In the genomic region with DNA sequence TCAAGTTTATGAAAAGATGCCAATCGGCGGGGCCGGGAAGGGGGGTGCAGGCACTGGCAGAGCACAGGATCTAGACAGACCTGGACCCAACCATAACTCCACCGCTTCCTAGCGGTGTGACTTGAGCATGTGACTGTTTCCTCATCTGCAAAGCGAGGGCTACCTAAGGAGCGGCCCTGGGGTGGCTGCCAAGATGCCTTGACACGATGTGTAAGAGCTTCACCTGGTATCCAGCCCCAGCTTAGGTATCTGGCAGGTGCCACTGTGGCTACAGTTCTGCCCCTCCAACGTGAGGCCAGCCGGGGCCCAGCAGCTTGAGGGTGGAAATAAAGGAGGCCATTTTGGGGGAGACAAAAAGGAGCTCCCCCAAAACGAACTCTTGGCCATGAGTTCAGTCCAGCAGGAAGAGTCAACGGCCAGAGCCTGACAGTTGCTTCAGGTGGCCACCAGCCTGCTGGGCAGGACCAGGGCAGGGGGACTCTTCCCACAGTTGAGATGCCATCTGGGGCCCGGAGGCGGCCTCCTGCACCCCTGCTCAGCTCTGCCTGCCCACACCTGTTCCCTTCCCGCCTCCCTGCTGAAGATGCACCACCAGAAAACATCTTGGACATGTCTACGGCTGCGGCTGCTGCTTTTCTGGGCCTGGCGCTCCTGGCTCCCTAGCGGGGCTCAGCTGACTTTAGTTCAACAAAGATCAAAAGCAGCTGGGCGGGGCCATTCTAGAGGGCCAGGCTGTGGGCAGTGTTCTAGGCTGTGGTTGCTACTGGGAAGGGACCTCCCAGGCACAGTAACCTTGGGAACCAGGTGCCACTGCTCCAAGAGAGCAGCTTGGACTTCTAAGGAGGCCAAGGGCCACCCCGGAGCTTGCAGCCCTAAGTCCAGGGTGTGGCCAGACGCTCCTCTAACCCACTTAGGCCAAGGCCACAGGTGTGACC, we compare ENCODE assay signal across 2 cellular contexts.
TF ChIP-seq lines count a peak whose summit lies in the region.

No MANE protein-coding gene starts in this region.

TF ChIP-seq in HCT116, 20 proteins besides CTCF, POLR2A, EP300 and RAD21:
- no peak for TF ChIP-seq EZH2 (IDR thresholded peaks at IDR 0.05)
- peak; percentile 36 for TF ChIP-seq TCF7L2 (IDR thresholded peaks at IDR 0.05; ENCODE audit: borderline replicate concordance, extremely low read depth, insufficient read depth, insufficient read length)
- no peak for TF ChIP-seq JUND (IDR thresholded peaks at IDR 0.05)
- no peak for TF ChIP-seq ZNF274 (IDR thresholded peaks at IDR 0.05; ENCODE audit: low read depth, low read length)
- TF ChIP-seq SRF (IDR thresholded peaks at IDR 0.05; ENCODE audit: low read depth): no peak

TF ChIP-seq in HepG2, 621 proteins besides CTCF, POLR2A, EP300 and RAD21 (continues in another document):
- TF ChIP-seq ZNF329 (CRISPR knock-in tag; IDR thresholded peaks at IDR 0.05; ENCODE audit: low read depth) (no peak), ZNF205 (CRISPR knock-in tag; IDR thresholded peaks at IDR 0.05) (peak; percentile 65; the same call in 1 of the 2 replicates), ZKSCAN8 (CRISPR knock-in tag; IDR thresholded peaks at IDR 0.05; ENCODE audit: borderline replicate concordance) (no peak), STAG1 (CRISPR knock-in tag; IDR thresholded peaks at IDR 0.05) (0 out of 2 replicates have a peak, but pooled peaks have one; percentile 27), PITX1 (CRISPR knock-in tag; IDR thresholded peaks at IDR 0.05) (peak; percentile 75; the same call in 1 of the 2 replicates), GFI1 (CRISPR knock-in tag; IDR thresholded peaks at IDR 0.05; ENCODE audit: borderline replicate concordance) (peak; percentile 57; the same call in 1 of the 2 replicates), HIVEP1 (CRISPR knock-in tag; IDR thresholded peaks at IDR 0.05) (peak; percentile 56; the same call in 1 of the 2 replicates), TOPORS (CRISPR knock-in tag; IDR thresholded peaks at IDR 0.05) (no peak; the same call in 1 of the 2 replicates), SMC3 (IDR thresholded peaks at IDR 0.05; ENCODE audit: low read length) (peak; percentile 31), HNF4A (CRISPR knock-in tag; IDR thresholded peaks at IDR 0.05) (peak; percentile 64), FOXO1 (CRISPR knock-in tag; IDR thresholded peaks at IDR 0.05) (0 out of 2 replicates have a peak, but pooled peaks have one; percentile 13), ZMAT3 (CRISPR knock-in tag; conservative IDR thresholded peaks at IDR 0.05) (0 out of 2 replicates have a peak, but pooled peaks have one; percentile 61), SP1 (IDR thresholded peaks at IDR 0.05) (no peak), SP1 (CRISPR knock-in tag; IDR thresholded peaks at IDR 0.05) (peak; percentile 56), MAFF (IDR thresholded peaks at IDR 0.05; ENCODE audit: low read depth, low read length) (no peak), ZFY (CRISPR knock-in tag; IDR thresholded peaks at IDR 0.05) (peak; percentile 79), ZNF839 (CRISPR knock-in tag; IDR thresholded peaks at IDR 0.05; ENCODE audit: borderline replicate concordance) (0 out of 2 replicates have a peak, but pooled peaks have one; percentile 21), ZBTB7B (CRISPR knock-in tag; IDR thresholded peaks at IDR 0.05) (peak; percentile 49; the same call in 1 of the 2 replicates), SALL2 (CRISPR knock-in tag; IDR thresholded peaks at IDR 0.05) (0 out of 2 replicates have a peak, but pooled peaks have one; percentile 63), ZNF891 (CRISPR knock-in tag; IDR thresholded peaks at IDR 0.05) (peak; percentile 76), ZNF614 (CRISPR knock-in tag; IDR thresholded peaks at IDR 0.05; ENCODE audit: borderline replicate concordance) (peak; percentile 66; the same call in 1 of the 2 replicates), NONO (IDR thresholded peaks at IDR 0.05) (no peak), NONO (CRISPR knock-in tag; conservative IDR thresholded peaks at IDR 0.05) (no peak), NFE2 (CRISPR knock-in tag; IDR thresholded peaks at IDR 0.05) (no peak), POLR2AphosphoS5 (IDR thresholded peaks at IDR 0.05; ENCODE audit: low read depth, low read length) (no peak), ZNF772 (CRISPR knock-in tag; IDR thresholded peaks at IDR 0.05) (no peak)
- TF ChIP-seq, protein P1, sequence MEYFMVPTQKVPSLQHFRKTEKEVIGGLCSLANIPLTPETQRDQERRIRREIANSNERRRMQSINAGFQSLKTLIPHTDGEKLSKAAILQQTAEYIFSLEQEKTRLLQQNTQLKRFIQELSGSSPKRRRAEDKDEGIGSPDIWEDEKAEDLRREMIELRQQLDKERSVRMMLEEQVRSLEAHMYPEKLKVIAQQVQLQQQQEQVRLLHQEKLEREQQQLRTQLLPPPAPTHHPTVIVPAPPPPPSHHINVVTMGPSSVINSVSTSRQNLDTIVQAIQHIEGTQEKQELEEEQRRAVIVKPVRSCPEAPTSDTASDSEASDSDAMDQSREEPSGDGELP (IDR thresholded peaks at IDR 0.05; ENCODE audit: borderline replicate concordance, low read depth): peak; percentile 100
- TF ChIP-seq, protein P2, sequence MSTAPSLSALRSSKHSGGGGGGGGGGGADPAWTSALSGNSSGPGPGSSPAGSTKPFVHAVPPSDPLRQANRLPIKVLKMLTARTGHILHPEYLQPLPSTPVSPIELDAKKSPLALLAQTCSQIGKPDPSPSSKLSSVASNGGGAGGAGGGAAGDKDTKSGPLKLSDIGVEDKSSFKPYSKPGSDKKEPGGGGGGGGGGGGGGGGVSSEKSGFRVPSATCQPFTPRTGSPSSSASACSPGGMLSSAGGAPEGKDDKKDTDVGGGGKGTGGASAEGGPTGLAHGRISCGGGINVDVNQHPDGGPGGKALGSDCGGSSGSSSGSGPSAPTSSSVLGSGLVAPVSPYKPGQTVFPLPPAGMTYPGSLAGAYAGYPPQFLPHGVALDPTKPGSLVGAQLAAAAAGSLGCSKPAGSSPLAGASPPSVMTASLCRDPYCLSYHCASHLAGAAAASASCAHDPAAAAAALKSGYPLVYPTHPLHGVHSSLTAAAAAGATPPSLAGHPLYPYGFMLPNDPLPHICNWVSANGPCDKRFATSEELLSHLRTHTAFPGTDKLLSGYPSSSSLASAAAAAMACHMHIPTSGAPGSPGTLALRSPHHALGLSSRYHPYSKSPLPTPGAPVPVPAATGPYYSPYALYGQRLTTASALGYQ (CRISPR knock-in tag; IDR thresholded peaks at IDR 0.05): 0 out of 2 replicates have a peak, but pooled peaks have one; percentile 35
- TF ChIP-seq, protein P3, sequence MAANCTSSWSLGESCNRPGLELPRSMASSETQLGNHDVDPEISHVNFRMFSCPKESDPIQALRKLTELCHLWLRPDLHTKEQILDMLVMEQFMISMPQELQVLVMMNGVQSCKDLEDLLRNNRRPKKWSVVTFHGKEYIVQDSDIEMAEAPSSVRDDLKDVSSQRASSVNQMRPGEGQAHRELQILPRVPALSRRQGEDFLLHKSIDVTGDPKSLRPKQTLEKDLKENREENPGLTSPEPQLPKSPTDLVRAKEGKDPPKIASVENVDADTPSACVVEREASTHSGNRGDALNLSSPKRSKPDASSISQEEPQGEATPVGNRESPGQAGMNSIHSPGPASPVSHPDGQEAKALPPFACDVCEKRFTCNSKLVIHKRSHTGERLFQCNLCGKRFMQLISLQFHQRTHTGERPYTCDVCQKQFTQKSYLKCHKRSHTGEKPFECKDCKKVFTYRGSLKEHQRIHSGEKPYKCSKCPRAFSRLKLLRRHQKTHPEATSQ (CRISPR knock-in tag; IDR thresholded peaks at IDR 0.05; ENCODE audit: borderline replicate concordance): no peak
- TF ChIP-seq, protein P4, sequence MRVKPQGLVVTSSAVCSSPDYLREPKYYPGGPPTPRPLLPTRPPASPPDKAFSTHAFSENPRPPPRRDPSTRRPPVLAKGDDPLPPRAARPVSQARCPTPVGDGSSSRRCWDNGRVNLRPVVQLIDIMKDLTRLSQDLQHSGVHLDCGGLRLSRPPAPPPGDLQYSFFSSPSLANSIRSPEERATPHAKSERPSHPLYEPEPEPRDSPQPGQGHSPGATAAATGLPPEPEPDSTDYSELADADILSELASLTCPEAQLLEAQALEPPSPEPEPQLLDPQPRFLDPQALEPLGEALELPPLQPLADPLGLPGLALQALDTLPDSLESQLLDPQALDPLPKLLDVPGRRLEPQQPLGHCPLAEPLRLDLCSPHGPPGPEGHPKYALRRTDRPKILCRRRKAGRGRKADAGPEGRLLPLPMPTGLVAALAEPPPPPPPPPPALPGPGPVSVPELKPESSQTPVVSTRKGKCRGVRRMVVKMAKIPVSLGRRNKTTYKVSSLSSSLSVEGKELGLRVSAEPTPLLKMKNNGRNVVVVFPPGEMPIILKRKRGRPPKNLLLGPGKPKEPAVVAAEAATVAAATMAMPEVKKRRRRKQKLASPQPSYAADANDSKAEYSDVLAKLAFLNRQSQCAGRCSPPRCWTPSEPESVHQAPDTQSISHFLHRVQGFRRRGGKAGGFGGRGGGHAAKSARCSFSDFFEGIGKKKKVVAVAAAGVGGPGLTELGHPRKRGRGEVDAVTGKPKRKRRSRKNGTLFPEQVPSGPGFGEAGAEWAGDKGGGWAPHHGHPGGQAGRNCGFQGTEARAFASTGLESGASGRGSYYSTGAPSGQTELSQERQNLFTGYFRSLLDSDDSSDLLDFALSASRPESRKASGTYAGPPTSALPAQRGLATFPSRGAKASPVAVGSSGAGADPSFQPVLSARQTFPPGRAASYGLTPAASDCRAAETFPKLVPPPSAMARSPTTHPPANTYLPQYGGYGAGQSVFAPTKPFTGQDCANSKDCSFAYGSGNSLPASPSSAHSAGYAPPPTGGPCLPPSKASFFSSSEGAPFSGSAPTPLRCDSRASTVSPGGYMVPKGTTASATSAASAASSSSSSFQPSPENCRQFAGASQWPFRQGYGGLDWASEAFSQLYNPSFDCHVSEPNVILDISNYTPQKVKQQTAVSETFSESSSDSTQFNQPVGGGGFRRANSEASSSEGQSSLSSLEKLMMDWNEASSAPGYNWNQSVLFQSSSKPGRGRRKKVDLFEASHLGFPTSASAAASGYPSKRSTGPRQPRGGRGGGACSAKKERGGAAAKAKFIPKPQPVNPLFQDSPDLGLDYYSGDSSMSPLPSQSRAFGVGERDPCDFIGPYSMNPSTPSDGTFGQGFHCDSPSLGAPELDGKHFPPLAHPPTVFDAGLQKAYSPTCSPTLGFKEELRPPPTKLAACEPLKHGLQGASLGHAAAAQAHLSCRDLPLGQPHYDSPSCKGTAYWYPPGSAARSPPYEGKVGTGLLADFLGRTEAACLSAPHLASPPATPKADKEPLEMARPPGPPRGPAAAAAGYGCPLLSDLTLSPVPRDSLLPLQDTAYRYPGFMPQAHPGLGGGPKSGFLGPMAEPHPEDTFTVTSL (CRISPR knock-in tag; IDR thresholded peaks at IDR 0.05; ENCODE audit: borderline replicate concordance): no peak
- TF ChIP-seq, protein P5, sequence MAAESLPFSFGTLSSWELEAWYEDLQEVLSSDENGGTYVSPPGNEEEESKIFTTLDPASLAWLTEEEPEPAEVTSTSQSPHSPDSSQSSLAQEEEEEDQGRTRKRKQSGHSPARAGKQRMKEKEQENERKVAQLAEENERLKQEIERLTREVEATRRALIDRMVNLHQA (CRISPR knock-in tag; IDR thresholded peaks at IDR 0.05): no peak
- TF ChIP-seq, protein P6, sequence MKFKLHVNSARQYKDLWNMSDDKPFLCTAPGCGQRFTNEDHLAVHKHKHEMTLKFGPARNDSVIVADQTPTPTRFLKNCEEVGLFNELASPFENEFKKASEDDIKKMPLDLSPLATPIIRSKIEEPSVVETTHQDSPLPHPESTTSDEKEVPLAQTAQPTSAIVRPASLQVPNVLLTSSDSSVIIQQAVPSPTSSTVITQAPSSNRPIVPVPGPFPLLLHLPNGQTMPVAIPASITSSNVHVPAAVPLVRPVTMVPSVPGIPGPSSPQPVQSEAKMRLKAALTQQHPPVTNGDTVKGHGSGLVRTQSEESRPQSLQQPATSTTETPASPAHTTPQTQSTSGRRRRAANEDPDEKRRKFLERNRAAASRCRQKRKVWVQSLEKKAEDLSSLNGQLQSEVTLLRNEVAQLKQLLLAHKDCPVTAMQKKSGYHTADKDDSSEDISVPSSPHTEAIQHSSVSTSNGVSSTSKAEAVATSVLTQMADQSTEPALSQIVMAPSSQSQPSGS (CRISPR knock-in tag; IDR thresholded peaks at IDR 0.05): peak; percentile 72; the same call in 1 of the 2 replicates
- TF ChIP-seq, protein P7, sequence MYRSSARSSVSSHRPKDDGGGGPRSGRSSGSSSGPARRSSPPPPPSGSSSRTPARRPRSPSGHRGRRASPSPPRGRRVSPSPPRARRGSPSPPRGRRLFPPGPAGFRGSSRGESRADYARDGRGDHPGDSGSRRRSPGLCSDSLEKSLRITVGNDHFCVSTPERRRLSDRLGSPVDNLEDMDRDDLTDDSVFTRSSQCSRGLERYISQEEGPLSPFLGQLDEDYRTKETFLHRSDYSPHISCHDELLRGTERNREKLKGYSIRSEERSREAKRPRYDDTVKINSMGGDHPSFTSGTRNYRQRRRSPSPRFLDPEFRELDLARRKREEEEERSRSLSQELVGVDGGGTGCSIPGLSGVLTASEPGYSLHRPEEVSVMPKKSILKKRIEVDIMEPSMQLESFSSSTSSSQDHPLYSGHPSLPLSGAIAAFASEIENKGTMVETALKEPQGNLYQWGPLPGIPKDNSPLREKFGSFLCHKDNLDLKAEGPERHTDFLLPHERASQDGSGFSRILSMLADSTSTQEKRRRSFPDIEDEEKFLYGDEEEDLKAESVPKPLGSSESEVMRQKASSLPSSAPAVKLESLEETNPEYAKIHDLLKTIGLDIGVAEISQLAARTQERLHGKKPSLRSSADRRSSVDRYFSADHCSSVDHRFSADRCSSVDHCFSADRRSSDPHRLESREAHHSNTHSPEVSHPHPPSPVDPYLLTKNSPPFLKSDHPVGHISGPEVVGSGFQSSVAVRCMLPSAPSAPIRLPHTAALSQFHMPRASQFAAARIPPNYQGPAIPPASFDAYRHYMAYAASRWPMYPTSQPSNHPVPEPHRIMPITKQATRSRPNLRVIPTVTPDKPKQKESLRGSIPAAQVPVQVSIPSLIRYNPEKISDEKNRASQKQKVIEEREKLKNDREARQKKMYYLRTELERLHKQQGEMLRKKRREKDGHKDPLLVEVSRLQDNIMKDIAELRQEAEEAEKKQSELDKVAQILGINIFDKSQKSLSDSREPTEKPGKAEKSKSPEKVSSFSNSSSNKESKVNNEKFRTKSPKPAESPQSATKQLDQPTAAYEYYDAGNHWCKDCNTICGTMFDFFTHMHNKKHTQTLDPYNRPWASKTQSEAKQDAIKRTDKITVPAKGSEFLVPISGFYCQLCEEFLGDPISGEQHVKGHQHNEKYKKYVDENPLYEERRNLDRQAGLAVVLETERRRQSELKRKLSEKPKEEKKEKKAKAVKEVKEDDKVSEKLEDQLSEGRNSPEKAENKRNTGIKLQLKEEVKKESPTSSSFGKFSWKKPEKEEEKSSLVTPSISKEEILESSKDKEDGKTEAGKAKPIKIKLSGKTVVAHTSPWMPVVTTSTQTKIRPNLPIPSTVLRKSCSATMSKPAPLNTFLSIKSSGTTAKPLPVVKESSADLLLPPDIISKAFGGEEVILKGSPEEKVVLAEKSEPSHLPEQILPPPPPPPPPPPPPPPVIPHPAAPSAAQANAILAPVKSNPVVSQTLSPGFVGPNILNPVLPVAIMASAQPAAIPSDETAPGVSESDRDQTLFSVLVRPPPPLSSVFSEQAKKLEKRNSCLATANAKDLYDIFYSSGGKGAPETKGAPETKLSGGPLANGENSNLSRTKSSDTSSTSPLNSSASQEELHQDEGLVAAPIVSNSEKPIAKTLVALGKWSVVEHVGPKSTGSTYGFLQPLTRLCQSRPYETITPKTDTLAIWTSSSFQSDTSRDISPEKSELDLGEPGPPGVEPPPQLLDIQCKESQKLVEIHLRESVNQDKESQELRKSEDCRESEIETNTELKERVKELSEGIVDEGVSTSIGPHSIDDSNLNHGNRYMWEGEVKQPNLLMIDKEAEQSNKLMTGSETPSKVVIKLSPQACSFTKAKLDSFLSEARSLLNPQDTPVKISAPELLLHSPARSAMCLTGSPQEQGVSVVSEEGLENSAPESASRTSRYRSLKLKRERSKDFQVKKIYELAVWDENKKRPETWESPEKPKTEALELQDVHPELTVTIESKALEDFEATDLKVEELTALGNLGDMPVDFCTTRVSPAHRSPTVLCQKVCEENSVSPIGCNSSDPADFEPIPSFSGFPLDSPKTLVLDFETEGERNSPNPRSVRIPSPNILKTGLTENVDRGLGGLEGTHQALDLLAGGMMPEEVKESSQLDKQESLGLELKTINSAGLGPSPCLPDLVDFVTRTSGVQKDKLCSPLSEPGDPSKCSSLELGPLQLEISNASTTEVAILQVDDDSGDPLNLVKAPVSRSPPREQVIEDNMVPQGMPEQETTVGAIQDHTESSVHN (CRISPR knock-in tag; IDR thresholded peaks at IDR 0.05): no peak
